ENCODE assay signal across 34 cellular contexts in genomic region chr2:135103843-135104242, GRCh38. TPM values are rescaled to one million over a fixed set of nuclear protein-coding genes. Genes with fewer than 3 reads are reported as not detected.
"Had no signal": no experiment of that assay in that cellular context is flagged by ENCODE, and none has a peak within 500 bp of the region (broad histone marks: within the 10 kb centered on the region; RNA-seq: fewer than 3 reads in every experiment).

No MANE protein-coding gene starts in this region.

- DNase-seq: activated B cell treated with CpG ODN at 0.5 μM for 24 hours; activated CD4-positive, alpha-beta T cell treated with anti-CD3 and anti-CD28 coated beads for 36 hours; activated CD4-positive, alpha-beta T cell treated with anti-CD3 and anti-CD28 coated beads, Interleukin-2, amount 50 U/mL, for 4 hours; activated CD8-positive, alpha-beta memory T cell treated with anti-CD3 and anti-CD28 coated beads, Interleukin-2, amount 50 U/mL, for 4 hours; activated T-cell treated with anti-CD3 and anti-CD28 coated beads, Interleukin-2, amount 50 U/mL, for 4 hours; brain microvascular endothelial cell; effector memory CD8-positive, alpha-beta T cell; foreskin fibroblast; head of caudate nucleus; left colon; naive thymus-derived CD4-positive, alpha-beta T cell; ovary; retina; stimulated activated CD4-positive, alpha-beta T cell treated with anti-CD3 and anti-CD28 coated beads, Interleukin-12 subunit alpha, Interleukin-12 subunit beta, amount 100 ng/mL, for 4 hours; stimulated activated CD4-positive, alpha-beta T cell treated with anti-CD3 and anti-CD28 coated beads, Interleukin-4, amount 100 ng/mL, for 24 hours; stomach; thyroid gland; upper lobe of left lung had no signal

- H3K4me1 ChIP-seq: prostate gland, thyroid gland had no signal

- H3K4me3 Mint-ChIP-seq: activated B cell treated with CpG ODN at 0.5 μM for 24 hours; activated CD4-positive, alpha-beta T cell treated with anti-CD3 and anti-CD28 coated beads for 36 hours; activated T-cell treated with anti-CD3 and anti-CD28 coated beads, Interleukin-2, amount 50 U/mL, for 4 hours; effector memory CD8-positive, alpha-beta T cell; mesothelial cell of epicardium; stimulated activated effector memory CD8-positive, alpha-beta T cell treated with anti-CD3 and anti-CD28 coated beads, Interleukin-12 subunit alpha, Interleukin-12 subunit beta, amount 100 ng/mL, for 72 hours; T-helper 2 cell treated with Interferon-gamma antibody and Interleukin-4, amounts not matched to agents 5 μg/mL and 100 μg/mL, for 36 hours had no signal

- H3K36me3 ChIP-seq: ovary, prostate gland had no signal

- H3K27me3 Mint-ChIP-seq: activated B cell treated with CpG ODN at 0.5 μM for 24 hours; activated CD4-positive, alpha-beta T cell treated with anti-CD3 and anti-CD28 coated beads for 36 hours; effector memory CD8-positive, alpha-beta T cell; naive thymus-derived CD4-positive, alpha-beta T cell had no signal

- H3K4me3 ChIP-seq: coronary artery, ovary, prostate gland, skin epidermis, stomach, thyroid gland, upper lobe of left lung, vagina had no signal

- H3K4me1 Mint-ChIP-seq: stimulated activated effector memory CD8-positive, alpha-beta T cell treated with anti-CD3 and anti-CD28 coated beads, Interleukin-12 subunit alpha, Interleukin-12 subunit beta, amount 100 ng/mL, for 72 hours had no signal

- H3K9me3 ChIP-seq: ovary, prostate gland, thyroid gland, upper lobe of left lung, vagina had no signal

- H3K27ac ChIP-seq: brain microvascular endothelial cell, coronary artery, ovary, prostate gland, skin epidermis, stomach, thyroid gland, upper lobe of left lung, vagina had no signal

- H3K27ac Mint-ChIP-seq: activated B cell treated with CpG ODN at 0.5 μM for 24 hours; activated T-helper 2 cell treated with anti-CD3 and anti-CD28 coated beads, Interferon-gamma antibody, Interleukin-2, Interleukin-4, amounts not matched to agents 10 μg/mL and 5 μg/mL and 100 μg/mL, durations not matched to agents 14 hours and 24 hours and 36 hours; effector memory CD8-positive, alpha-beta T cell; mesothelial cell of epicardium; stimulated activated effector memory CD8-positive, alpha-beta T cell treated with anti-CD3 and anti-CD28 coated beads, Interleukin-12 subunit alpha, Interleukin-12 subunit beta, amount 100 ng/mL, for 72 hours; T-helper 2 cell treated with Interferon-gamma antibody and Interleukin-4, amounts not matched to agents 5 μg/mL and 100 μg/mL, for 36 hours had no signal

- ATAC-seq: activated CD4-positive, alpha-beta T cell treated with anti-CD3 and anti-CD28 coated beads for 36 hours; activated T-cell treated with anti-CD3 and anti-CD28 coated beads, Interleukin-2, amount 50 U/mL, for 4 hours; effector memory CD8-positive, alpha-beta T cell; esophagus mucosa; left colon; naive thymus-derived CD4-positive, alpha-beta T cell; sciatic nerve; stimulated activated effector memory CD8-positive, alpha-beta T cell treated with anti-CD3 and anti-CD28 coated beads, Interleukin-12 subunit alpha, Interleukin-12 subunit beta, amount 100 ng/mL, for 72 hours had no signal

- H3K9me3 Mint-ChIP-seq: effector memory CD8-positive, alpha-beta T cell had no signal

- H3K27me3 ChIP-seq: brain microvascular endothelial cell, ovary, stomach, thyroid gland, upper lobe of left lung, vagina had no signal

RNA-seq across cellular contexts. Expression of gene MAP3K19, which starts 56.6 kb away (rescaled TPM):
- total RNA-seq: activated B cell treated with CpG ODN at 0.5 μM for 24 hours; activated CD4-positive, alpha-beta T cell treated with anti-CD3 and anti-CD28 coated beads for 36 hours; activated CD8-positive, alpha-beta memory T cell treated with anti-CD3 and anti-CD28 coated beads for 36 hours; activated T-cell treated with anti-CD3 and anti-CD28 coated beads, Interleukin-2, amount 50 U/mL, for 4 hours; activated T-helper 2 cell treated with anti-CD3 and anti-CD28 coated beads, Interferon-gamma antibody, Interleukin-2, Interleukin-4, amounts not matched to agents 10 μg/mL and 5 μg/mL and 100 μg/mL, durations not matched to agents 14 hours and 24 hours and 36 hours; astrocyte; cardiac septum; esophagus mucosa; left colon; lower leg skin; mesothelial cell of epicardium; vagina had no signal
- polyA plus RNA-seq: keratinocyte; naive thymus-derived CD4-positive, alpha-beta T cell; neural cell; stomach had no signal
